2 cellular contexts compared by ENCODE assay signal in the genomic region with DNA sequence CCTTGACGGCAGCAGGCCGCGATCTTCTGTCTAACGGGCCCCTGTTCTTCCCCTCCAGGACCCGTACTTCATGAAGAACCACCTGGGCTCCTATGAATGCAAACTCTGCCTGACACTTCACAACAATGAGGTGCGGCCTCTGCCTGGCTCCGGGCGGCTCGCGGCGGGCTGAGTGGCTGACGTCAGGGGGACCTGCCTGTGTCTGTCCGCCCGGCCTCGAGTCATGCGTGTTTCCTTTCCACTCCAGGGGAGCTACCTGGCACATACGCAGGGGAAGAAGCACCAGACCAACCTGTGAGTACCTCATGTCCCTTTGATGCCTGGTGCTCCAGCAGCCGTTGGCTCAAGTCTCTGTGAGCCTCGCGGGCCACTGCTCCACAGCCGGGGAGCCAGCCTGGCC.
TF ChIP-seq lines count a peak whose summit lies in the region.

No MANE protein-coding gene starts in this region.

TF ChIP-seq in SK-N-SH, 30 proteins besides CTCF, POLR2A, EP300 and RAD21 (continued from another document):
- TF ChIP-seq MEF2A (IDR thresholded peaks at IDR 0.05; ENCODE audit: borderline replicate concordance, low read depth) (no peak), GATA2 (CRISPR knock-in tag; IDR thresholded peaks at IDR 0.05) (no peak), JUND (IDR thresholded peaks at IDR 0.05) (no peak), GABPA (IDR thresholded peaks at IDR 0.05; ENCODE audit: low read depth) (no peak)
- TF ChIP-seq, protein P1, sequence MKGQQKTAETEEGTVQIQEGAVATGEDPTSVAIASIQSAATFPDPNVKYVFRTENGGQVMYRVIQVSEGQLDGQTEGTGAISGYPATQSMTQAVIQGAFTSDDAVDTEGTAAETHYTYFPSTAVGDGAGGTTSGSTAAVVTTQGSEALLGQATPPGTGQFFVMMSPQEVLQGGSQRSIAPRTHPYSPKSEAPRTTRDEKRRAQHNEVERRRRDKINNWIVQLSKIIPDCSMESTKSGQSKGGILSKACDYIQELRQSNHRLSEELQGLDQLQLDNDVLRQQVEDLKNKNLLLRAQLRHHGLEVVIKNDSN (IDR thresholded peaks at IDR 0.05; ENCODE audit: borderline replicate concordance, low read depth): no peak
- TF ChIP-seq, protein P2, sequence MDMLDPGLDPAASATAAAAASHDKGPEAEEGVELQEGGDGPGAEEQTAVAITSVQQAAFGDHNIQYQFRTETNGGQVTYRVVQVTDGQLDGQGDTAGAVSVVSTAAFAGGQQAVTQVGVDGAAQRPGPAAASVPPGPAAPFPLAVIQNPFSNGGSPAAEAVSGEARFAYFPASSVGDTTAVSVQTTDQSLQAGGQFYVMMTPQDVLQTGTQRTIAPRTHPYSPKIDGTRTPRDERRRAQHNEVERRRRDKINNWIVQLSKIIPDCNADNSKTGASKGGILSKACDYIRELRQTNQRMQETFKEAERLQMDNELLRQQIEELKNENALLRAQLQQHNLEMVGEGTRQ (IDR thresholded peaks at IDR 0.05; ENCODE audit: borderline replicate concordance, low read depth, low read length): no peak

TF ChIP-seq in SK-N-SH treated with all-trans-retinoic acid at 6 μM for 48 hours, 23 proteins besides CTCF, POLR2A, EP300 and RAD21 (continued from another document):
- TF ChIP-seq, protein P3, sequence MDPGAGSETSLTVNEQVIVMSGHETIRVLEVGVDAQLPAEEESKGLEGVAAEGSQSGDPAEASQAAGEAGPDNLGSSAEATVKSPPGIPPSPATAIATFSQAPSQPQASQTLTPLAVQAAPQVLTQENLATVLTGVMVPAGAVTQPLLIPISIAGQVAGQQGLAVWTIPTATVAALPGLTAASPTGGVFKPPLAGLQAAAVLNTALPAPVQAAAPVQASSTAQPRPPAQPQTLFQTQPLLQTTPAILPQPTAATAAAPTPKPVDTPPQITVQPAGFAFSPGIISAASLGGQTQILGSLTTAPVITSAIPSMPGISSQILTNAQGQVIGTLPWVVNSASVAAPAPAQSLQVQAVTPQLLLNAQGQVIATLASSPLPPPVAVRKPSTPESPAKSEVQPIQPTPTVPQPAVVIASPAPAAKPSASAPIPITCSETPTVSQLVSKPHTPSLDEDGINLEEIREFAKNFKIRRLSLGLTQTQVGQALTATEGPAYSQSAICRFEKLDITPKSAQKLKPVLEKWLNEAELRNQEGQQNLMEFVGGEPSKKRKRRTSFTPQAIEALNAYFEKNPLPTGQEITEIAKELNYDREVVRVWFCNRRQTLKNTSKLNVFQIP (CRISPR knock-in tag; IDR thresholded peaks at IDR 0.05; ENCODE audit: borderline replicate concordance, low read depth): no peak
- TF ChIP-seq, protein P4, sequence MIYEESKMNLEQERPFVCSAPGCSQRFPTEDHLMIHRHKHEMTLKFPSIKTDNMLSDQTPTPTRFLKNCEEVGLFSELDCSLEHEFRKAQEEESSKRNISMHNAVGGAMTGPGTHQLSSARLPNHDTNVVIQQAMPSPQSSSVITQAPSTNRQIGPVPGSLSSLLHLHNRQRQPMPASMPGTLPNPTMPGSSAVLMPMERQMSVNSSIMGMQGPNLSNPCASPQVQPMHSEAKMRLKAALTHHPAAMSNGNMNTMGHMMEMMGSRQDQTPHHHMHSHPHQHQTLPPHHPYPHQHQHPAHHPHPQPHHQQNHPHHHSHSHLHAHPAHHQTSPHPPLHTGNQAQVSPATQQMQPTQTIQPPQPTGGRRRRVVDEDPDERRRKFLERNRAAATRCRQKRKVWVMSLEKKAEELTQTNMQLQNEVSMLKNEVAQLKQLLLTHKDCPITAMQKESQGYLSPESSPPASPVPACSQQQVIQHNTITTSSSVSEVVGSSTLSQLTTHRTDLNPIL (CRISPR knock-in tag; IDR thresholded peaks at IDR 0.05; ENCODE audit: low read depth): no peak
